In the genomic region with DNA sequence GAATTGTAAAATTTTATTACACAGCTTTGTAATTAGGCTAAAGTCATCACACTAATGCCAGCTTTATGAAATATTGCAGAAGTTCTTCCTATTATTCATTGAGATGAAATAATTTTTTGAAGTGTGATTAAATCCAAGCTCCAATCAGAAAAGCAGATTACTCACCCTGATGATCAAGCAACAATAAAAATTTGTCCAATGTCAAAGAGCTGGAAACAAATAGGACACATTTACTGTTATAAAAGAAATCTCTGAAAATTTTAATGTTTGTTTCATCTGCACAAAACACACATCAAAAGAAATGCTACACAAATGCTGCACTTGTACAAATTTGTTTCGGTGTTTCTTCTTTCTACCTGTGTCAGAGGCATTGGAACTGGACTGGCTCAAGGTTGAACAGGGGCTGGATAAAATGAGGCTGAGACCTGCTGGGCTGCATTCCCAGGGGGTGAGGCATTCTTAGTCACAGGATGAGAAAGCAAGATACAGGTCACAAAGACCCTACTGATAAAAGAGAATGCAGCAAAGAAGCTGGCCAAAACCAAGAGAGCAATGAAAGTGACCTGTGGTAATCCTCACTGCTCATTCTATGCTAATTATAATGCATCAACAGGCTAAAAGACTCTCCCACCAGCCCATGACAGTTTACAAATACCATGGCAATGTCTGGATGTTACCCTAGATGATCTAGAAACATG, we compare ENCODE assay signal across 14 cellular contexts.
DNase-seq lines count a peak whose midpoint lies in the region; ATAC-seq lines count a peak whose summit lies in the region.
"Had no signal": no experiment of that assay in that cellular context is flagged by ENCODE, and none has a peak within 500 bp of the region (broad histone marks: within the 10 kb centered on the region; RNA-seq: fewer than 3 reads in every experiment).

No MANE protein-coding gene starts in this region.

- peak overlapping the region; percentile 54 for H3K27ac ChIP-seq in mesodermal cell (ENCODE audit: low read depth, low read length, severe bottlenecking)
- H3K27ac ChIP-seq: BLaER1 had no signal

- H3K36me3 ChIP-seq in mesodermal cell (ENCODE audit: control insufficient read depth, insufficient read depth, low read length), result no peaks in the 10 kb centered on the region
- H3K36me3 ChIP-seq: BLaER1 had no signal

- peaks cover 19% of the 10 kb centered on the region for H3K4me1 ChIP-seq in mesodermal cell (ENCODE audit: control insufficient read depth, insufficient read depth, low read length, poor library complexity, severe bottlenecking)
- H3K4me1 ChIP-seq: BLaER1 had no signal

- peaks cover 3% of the 10 kb centered on the region for H3K9me3 ChIP-seq in mesodermal cell (ENCODE audit: control insufficient read depth, low read length)
- H3K9me3 ChIP-seq: BLaER1 had no signal

- ATAC-seq in GM19023 (IDR thresholded peaks at IDR 0.05; ENCODE audit: unreplicated experiment), result no peak
- ATAC-seq in HG02885 (IDR thresholded peaks at IDR 0.05; ENCODE audit: poor library complexity, unreplicated experiment), result no peak
- ATAC-seq in GM18873 (IDR thresholded peaks at IDR 0.05; ENCODE audit: low FRiP score, unreplicated experiment), result no peak
- ATAC-seq: activated CD8-positive, alpha-beta T cell treated with anti-CD3 and anti-CD28 coated beads, Interleukin-2, amount 10 ng/mL, durations not matched to agents 7 days and 5 days had no signal

- DNase-seq in Caki2 (ENCODE audit: low read depth) (peak; percentile 80), NCI-H460 (ENCODE audit: extremely low read depth, low read depth) (peak; percentile 8), dermis blood vessel endothelial cell (peak; percentile 26), D341Med (ENCODE audit: low spot score) (no peak)
- DNase-seq: activated CD8-positive, alpha-beta T cell treated with anti-CD3 and anti-CD28 coated beads, Interleukin-2, amount 10 ng/mL, durations not matched to agents 7 days and 5 days; amniotic stem cell; Kasumi-1; NCI-H524 treated with DMSO at 0.1 percent for 48 hours; stimulated activated naive CD4-positive, alpha-beta T cell treated with Interleukin-2 at 50 U/mL for 16 hours had no signal

- 60 to 83% methylated on average over 1 of the region's 1 CpG for WGBS in mesodermal cell (ENCODE audit: insufficient coverage in 2 of 2), 2 experiments

- no peak overlapping the region for H3K4me3 ChIP-seq in mesodermal cell (ENCODE audit: extremely low read depth, insufficient read depth, low read length, poor library complexity, severe bottlenecking)
- H3K4me3 ChIP-seq: BLaER1 had no signal

- in situ Hi-C loops in Caki2 (cut with HindIII; ENCODE audit: low pct_unique_long_range_greater_than_20kb, low sequenced_read_pairs), result no loop called here
